ENCODE assay signal across 1 cellular context in genomic region chr11:119363081-119363861, GRCh38.
TF ChIP-seq lines count a peak whose summit lies in the region.

No MANE protein-coding gene starts in this region.

TF ChIP-seq in neural cell, 6 proteins besides CTCF, POLR2A, EP300 and RAD21:
- TF ChIP-seq POLR2AphosphoS5 (IDR thresholded peaks at IDR 0.05), result no peak
- TF ChIP-seq REST (IDR thresholded peaks at IDR 0.05; ENCODE audit: borderline replicate concordance), result no peak
- TF ChIP-seq TAF1 (IDR thresholded peaks at IDR 0.05; ENCODE audit: low read depth), result no peak
- no peak for TF ChIP-seq EZH2 (IDR thresholded peaks at IDR 0.05; ENCODE audit: borderline replicate concordance, insufficient read depth, low read length, poor library complexity, severe bottlenecking)
- TF ChIP-seq MXI1 (conservative IDR thresholded peaks at IDR 0.05; ENCODE audit: poor library complexity, severe bottlenecking), result no peak
- TF ChIP-seq SMC3 (conservative IDR thresholded peaks at IDR 0.05; ENCODE audit: poor library complexity), result no peak
